12 cellular contexts compared by ENCODE assay signal in the genomic region with DNA sequence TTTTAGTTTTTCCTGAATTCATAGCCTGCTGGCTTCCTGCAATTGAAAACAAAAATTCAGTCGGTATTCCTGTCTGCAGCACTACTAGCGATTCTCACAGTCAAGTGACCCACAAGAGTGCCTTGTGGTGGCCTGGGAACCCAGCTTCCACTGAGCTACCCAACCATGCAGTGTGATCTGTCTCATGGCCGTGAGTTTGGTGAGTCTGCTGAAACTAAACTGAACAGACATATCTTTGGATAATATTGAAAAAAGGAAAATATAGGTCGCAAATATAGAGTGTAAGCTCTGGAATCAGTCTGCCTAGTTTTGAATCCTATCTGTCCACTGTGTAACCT. TPM values are rescaled to one million over a fixed set of nuclear protein-coding genes. Genes with fewer than 3 reads are reported as not detected.
A peak's percentile ranks its signal among the peaks of the same experiment; 100 is the strongest.
DNase-seq lines count a peak whose midpoint lies in the region; ATAC-seq and TF ChIP-seq lines count a peak whose summit lies in the region.
"Had no signal": no experiment of that assay in that cellular context is flagged by ENCODE, and none has a peak within 500 bp of the region (broad histone marks: within the 10 kb centered on the region; RNA-seq: fewer than 3 reads in every experiment).

No MANE protein-coding gene starts in this region.

- H3K27me3 ChIP-seq in BLaER1: no peaks in the 10 kb centered on the region
- H3K27me3 ChIP-seq in CD8-positive, alpha-beta T cell (ENCODE audit: insufficient read depth, low read length): no peaks in the 10 kb centered on the region
- H3K27me3 ChIP-seq: hepatocyte, SJCRH30 had no signal

- H3K9me3 Mint-ChIP-seq in CD8-positive, alpha-beta T cell: no peaks in the 10 kb centered on the region
- no peaks in the 10 kb centered on the region for H3K9me3 Mint-ChIP-seq in activated T-helper 1 cell treated with anti-CD3 and anti-CD28 coated beads, Interleukin-12 subunit alpha, Interleukin-12 subunit beta, Interleukin-2, Interleukin-4 antibody, amounts not matched to agents 30 ng/mL and 10 ng/mL and 1 ng/mL, durations not matched to agents 14 hours and 24 hours and 36 hours
- no peaks in the 10 kb centered on the region for H3K9me3 Mint-ChIP-seq in naive thymus-derived CD8-positive, alpha-beta T cell
- H3K9me3 Mint-ChIP-seq: HFFc6 had no signal

- peak overlapping the region; percentile 26 for H3K4me3 ChIP-seq in BLaER1
- H3K4me3 ChIP-seq in CD8-positive, alpha-beta T cell (ENCODE audit: low read depth, low read length): no peak overlapping the region
- H3K4me3 ChIP-seq: GM12878, hepatocyte, SJCRH30 had no signal

- peaks cover 38% of the 10 kb centered on the region for H3K4me1 ChIP-seq in BLaER1
- H3K4me1 ChIP-seq in CD8-positive, alpha-beta T cell (ENCODE audit: insufficient read depth, low read length): no peaks in the 10 kb centered on the region
- H3K4me1 ChIP-seq: SJCRH30 had no signal

- POLR2A ChIA-PET in CD8-positive, alpha-beta T cell (lab: Charles Lee): no interaction called here
- POLR2A ChIA-PET in naive thymus-derived CD8-positive, alpha-beta T cell (lab: Charles Lee): interaction anchor here (1.4 kb wide), 1 partner anchor 19 kb away, joined by 5 read pairs; no protein-coding TSS in a partner anchor

- no peak for TF ChIP-seq CTCF in CD8-positive, alpha-beta T cell (IDR thresholded peaks at IDR 0.05)

- H3K36me3 Mint-ChIP-seq in CD8-positive, alpha-beta T cell: peaks cover 52% of the 10 kb centered on the region
- H3K36me3 Mint-ChIP-seq in activated T-helper 1 cell treated with anti-CD3 and anti-CD28 coated beads, Interleukin-12 subunit alpha, Interleukin-12 subunit beta, Interleukin-2, Interleukin-4 antibody, amounts not matched to agents 30 ng/mL and 10 ng/mL and 1 ng/mL, durations not matched to agents 14 hours and 24 hours and 36 hours (ENCODE audit: low read depth): peaks cover 28% of the 10 kb centered on the region
- peaks cover 0 to 49% (median 6%) of the 10 kb centered on the region in 3 donors for H3K36me3 Mint-ChIP-seq in naive thymus-derived CD8-positive, alpha-beta T cell

- no peaks in the 10 kb centered on the region for H3K27me3 Mint-ChIP-seq in CD8-positive, alpha-beta T cell (ENCODE audit: low read depth)
- H3K27me3 Mint-ChIP-seq in activated T-helper 1 cell treated with anti-CD3 and anti-CD28 coated beads, Interleukin-12 subunit alpha, Interleukin-12 subunit beta, Interleukin-2, Interleukin-4 antibody, amounts not matched to agents 30 ng/mL and 10 ng/mL and 1 ng/mL, durations not matched to agents 14 hours and 24 hours and 36 hours (ENCODE audit: insufficient read depth): no peaks in the 10 kb centered on the region
- H3K27me3 Mint-ChIP-seq in naive thymus-derived CD8-positive, alpha-beta T cell: no peaks in the 10 kb centered on the region

- H3K9me3 ChIP-seq in BLaER1: peaks cover 18% of the 10 kb centered on the region; the same call in 1 of the 2 replicates
- H3K9me3 ChIP-seq in CD8-positive, alpha-beta T cell (ENCODE audit: low read length): no peaks in the 10 kb centered on the region
- H3K9me3 ChIP-seq: SJCRH30 had no signal

- H3K9ac ChIP-seq in BLaER1: no peak overlapping the region

- no peak for DNase-seq in CD8-positive, alpha-beta T cell
- no peak for DNase-seq in activated T-helper 1 cell treated with anti-CD3 and anti-CD28 coated beads, Interleukin-12 subunit alpha, Interleukin-12 subunit beta, Interleukin-2, Interleukin-4 antibody, amounts not matched to agents 30 ng/mL and 10 ng/mL and 1 ng/mL, durations not matched to agents 14 hours and 24 hours and 36 hours (ENCODE audit: low spot score)
- DNase-seq in naive thymus-derived CD8-positive, alpha-beta T cell: no peak
- no peak for DNase-seq in amygdala (lab: John Stamatoyannopoulos, UW)
- no peak for DNase-seq in KBM-7
- DNase-seq in DMS79 (lab: John Stamatoyannopoulos, UW): no peak
- DNase-seq: HFFc6, midbrain, SJCRH30 had no signal

- peak overlapping the region; percentile 73 for H3K27ac ChIP-seq in BLaER1
- H3K27ac ChIP-seq in CD8-positive, alpha-beta T cell (ENCODE audit: low read depth, low read length): peak overlapping the region; percentile 42
- H3K27ac ChIP-seq: hepatocyte, SJCRH30 had no signal

- in situ Hi-C loops in KBM-7 (cut with MboI; ENCODE audit: low pct_unique_long_range_greater_than_20kb, low sequenced_read_pairs): no loop called here

- H3K4me2 ChIP-seq in BLaER1: peak overlapping the region; percentile 61
- H3K4me2 ChIP-seq: hepatocyte had no signal

- H3K36me3 ChIP-seq in BLaER1: peaks cover 83% of the 10 kb centered on the region
- peaks cover 18% of the 10 kb centered on the region for H3K36me3 ChIP-seq in CD8-positive, alpha-beta T cell (ENCODE audit: insufficient read depth, low read length)
- H3K36me3 ChIP-seq: SJCRH30 had no signal

- CTCF ChIA-PET in CD8-positive, alpha-beta T cell (lab: Charles Lee): no interaction called here

- H4K20me1 ChIP-seq in BLaER1: no peaks in the 10 kb centered on the region

- intact Hi-C loops in CD8-positive, alpha-beta T cell (cut with DNase I, micrococcal nuclease): loop anchor here (1.0 kb wide), 1 partner anchor 18 kb away; a partner anchor contains a TSS
- intact Hi-C loops in activated T-helper 1 cell treated with anti-CD3 and anti-CD28 coated beads, Interleukin-12 subunit alpha, Interleukin-12 subunit beta, Interleukin-2, Interleukin-4 antibody, amounts not matched to agents 30 ng/mL and 10 ng/mL and 1 ng/mL, durations not matched to agents 14 hours and 24 hours and 36 hours (cut with micrococcal nuclease): no loop called here

- no peak overlapping the region for H3K4me3 Mint-ChIP-seq in CD8-positive, alpha-beta T cell
- H3K4me3 Mint-ChIP-seq in activated T-helper 1 cell treated with anti-CD3 and anti-CD28 coated beads, Interleukin-12 subunit alpha, Interleukin-12 subunit beta, Interleukin-2, Interleukin-4 antibody, amounts not matched to agents 30 ng/mL and 10 ng/mL and 1 ng/mL, durations not matched to agents 14 hours and 24 hours and 36 hours: peak overlapping the region; percentile 49
- no peak overlapping the region for H3K4me3 Mint-ChIP-seq in naive thymus-derived CD8-positive, alpha-beta T cell
- H3K4me3 Mint-ChIP-seq: HFFc6 had no signal

- no peak overlapping the region for H3K27ac Mint-ChIP-seq in CD8-positive, alpha-beta T cell
- peak overlapping the region; percentile 68 for H3K27ac Mint-ChIP-seq in activated T-helper 1 cell treated with anti-CD3 and anti-CD28 coated beads, Interleukin-12 subunit alpha, Interleukin-12 subunit beta, Interleukin-2, Interleukin-4 antibody, amounts not matched to agents 30 ng/mL and 10 ng/mL and 1 ng/mL, durations not matched to agents 14 hours and 24 hours and 36 hours
- H3K27ac Mint-ChIP-seq in naive thymus-derived CD8-positive, alpha-beta T cell: peak overlapping the region; percentile 25 to 92 (median 63)
- H3K27ac Mint-ChIP-seq: HFFc6 had no signal

- ATAC-seq in CD8-positive, alpha-beta T cell: no peak
- no peak for ATAC-seq in naive thymus-derived CD8-positive, alpha-beta T cell
- ATAC-seq: GM12878 had no signal

- H3K4me1 Mint-ChIP-seq in CD8-positive, alpha-beta T cell (ENCODE audit: low read depth): peaks cover 3% of the 10 kb centered on the region
- peaks cover 8% of the 10 kb centered on the region for H3K4me1 Mint-ChIP-seq in activated T-helper 1 cell treated with anti-CD3 and anti-CD28 coated beads, Interleukin-12 subunit alpha, Interleukin-12 subunit beta, Interleukin-2, Interleukin-4 antibody, amounts not matched to agents 30 ng/mL and 10 ng/mL and 1 ng/mL, durations not matched to agents 14 hours and 24 hours and 36 hours (ENCODE audit: low read depth)
- peaks cover 3 to 28% (median 10%) of the 10 kb centered on the region in 4 donors for H3K4me1 Mint-ChIP-seq in naive thymus-derived CD8-positive, alpha-beta T cell

RNA-seq across cellular contexts. Expression of a gene that starts 18.1 kb away (rescaled TPM):
- total RNA-seq in CD8-positive, alpha-beta T cell: 1 to 10 TPM; 4.7 to 5.7 TPM
- total RNA-seq in activated T-helper 1 cell treated with anti-CD3 and anti-CD28 coated beads, Interleukin-12 subunit alpha, Interleukin-12 subunit beta, Interleukin-2, Interleukin-4 antibody, amounts not matched to agents 30 ng/mL and 10 ng/mL and 1 ng/mL, durations not matched to agents 14 hours and 24 hours and 36 hours: 9.9 and 10.9 TPM in 2 replicates
- total RNA-seq in naive thymus-derived CD8-positive, alpha-beta T cell: 10 to 100 TPM; 16.3 to 17.6 TPM
- 10 to 100 TPM in 1 of 3 donors, 1 to 10 TPM in 2; 5.9 to 18.4 (median 8.8) TPM for polyA plus RNA-seq in naive thymus-derived CD8-positive, alpha-beta T cell

RNA-seq across cellular contexts. Expression of a gene that starts 44.1 kb away (rescaled TPM):
- total RNA-seq in CD8-positive, alpha-beta T cell: 10 to 100 TPM; 12.0 to 14.5 TPM
- 132 and 142 TPM in 2 replicates for total RNA-seq in activated T-helper 1 cell treated with anti-CD3 and anti-CD28 coated beads, Interleukin-12 subunit alpha, Interleukin-12 subunit beta, Interleukin-2, Interleukin-4 antibody, amounts not matched to agents 30 ng/mL and 10 ng/mL and 1 ng/mL, durations not matched to agents 14 hours and 24 hours and 36 hours
- total RNA-seq in naive thymus-derived CD8-positive, alpha-beta T cell: 10 to 100 TPM; 43.2 to 44.8 TPM
- 10 to 100 TPM; 80.3 to 94.0 (median 89.5) TPM for polyA plus RNA-seq in naive thymus-derived CD8-positive, alpha-beta T cell

RNA-seq across cellular contexts. Expression of a gene that starts 53.7 kb away (rescaled TPM):
- under 1 TPM; 0.52 to 0.56 TPM for total RNA-seq in CD8-positive, alpha-beta T cell
- total RNA-seq in activated T-helper 1 cell treated with anti-CD3 and anti-CD28 coated beads, Interleukin-12 subunit alpha, Interleukin-12 subunit beta, Interleukin-2, Interleukin-4 antibody, amounts not matched to agents 30 ng/mL and 10 ng/mL and 1 ng/mL, durations not matched to agents 14 hours and 24 hours and 36 hours: 1.1 and 1.2 TPM in 2 replicates
- 1 to 10 TPM; 2.7 to 3.8 TPM for total RNA-seq in naive thymus-derived CD8-positive, alpha-beta T cell
- polyA plus RNA-seq in naive thymus-derived CD8-positive, alpha-beta T cell: 1 to 10 TPM in 2 of 3 donors, under 1 TPM in 1; 0.65 to 1.8 (median 1.0) TPM
